ENCODE assay signal across 9 cellular contexts in the genomic region with DNA sequence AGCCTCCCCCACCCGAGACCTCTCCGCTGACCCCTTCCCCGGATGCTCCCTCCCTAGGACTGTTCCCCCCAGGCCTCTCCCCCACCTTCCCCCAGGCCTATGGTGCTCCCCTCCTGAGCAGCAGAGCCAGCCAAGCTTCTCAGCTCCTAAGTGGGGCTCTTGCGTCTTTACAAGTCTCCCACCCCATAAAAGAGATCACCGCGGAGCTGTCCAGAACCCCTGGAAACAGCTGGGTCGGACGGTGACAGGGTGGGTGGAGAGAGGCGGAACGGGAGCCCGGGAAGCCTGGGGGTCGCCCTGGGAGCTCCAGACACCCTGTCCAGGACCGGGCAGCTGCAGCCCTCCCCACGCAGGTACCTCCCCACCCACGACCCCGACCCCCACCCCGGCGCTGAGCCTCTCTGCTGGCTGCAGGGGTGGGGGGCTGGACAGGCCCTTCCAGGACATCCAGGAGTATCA.
A peak's percentile ranks its signal among the peaks of the same experiment; 100 is the strongest.
DNase-seq lines count a peak whose midpoint lies in the region; ATAC-seq and TF ChIP-seq lines count a peak whose summit lies in the region.
"Had no signal": no experiment of that assay in that cellular context is flagged by ENCODE, and none has a peak within 500 bp of the region (broad histone marks: within the 10 kb centered on the region; RNA-seq: fewer than 3 reads in every experiment).

No MANE protein-coding gene starts in this region.

- H3K4me3 ChIP-seq in esophagus (ENCODE audit: low read depth in 1 of 2, low read length in 2 of 2) = peak overlapping the region in 1 of 2 donors; percentile 32
- H3K4me3 ChIP-seq in uterus = peak overlapping the region; percentile 33 to 39

- no peaks in the 10 kb centered on the region for H3K9me3 Mint-ChIP-seq in activated naive CD8-positive, alpha-beta T cell treated with anti-CD3 and anti-CD28 coated beads, Interleukin-2, amount 10 ng/mL, durations not matched to agents 7 days and 5 days
- H3K9me3 Mint-ChIP-seq in activated naive CD8-positive, alpha-beta T cell treated with anti-CD3 and anti-CD28 coated beads for 36 hours = no peaks in the 10 kb centered on the region
- no peaks in the 10 kb centered on the region for H3K9me3 Mint-ChIP-seq in naive thymus-derived CD8-positive, alpha-beta T cell

- 21 to 24% methylated on average over 16 to 18 of the region's 18 CpGs for WGBS in esophagus, 2 donors

- H3K4me1 Mint-ChIP-seq in activated naive CD8-positive, alpha-beta T cell treated with anti-CD3 and anti-CD28 coated beads, Interleukin-2, amount 10 ng/mL, durations not matched to agents 7 days and 5 days = peaks cover 9% of the 10 kb centered on the region
- peaks cover 9% of the 10 kb centered on the region for H3K4me1 Mint-ChIP-seq in activated naive CD8-positive, alpha-beta T cell treated with anti-CD3 and anti-CD28 coated beads for 36 hours
- peaks cover 17 to 58% (median 39%) of the 10 kb centered on the region in 4 donors for H3K4me1 Mint-ChIP-seq in naive thymus-derived CD8-positive, alpha-beta T cell

- POLR2A ChIA-PET in activated naive CD8-positive, alpha-beta T cell treated with anti-CD3 and anti-CD28 coated beads, Interleukin-2, amount 10 ng/mL, durations not matched to agents 7 days and 5 days (lab: Charles Lee) = no interaction called here
- POLR2A ChIA-PET in naive thymus-derived CD8-positive, alpha-beta T cell (lab: Charles Lee) = interaction anchor here (0.7 to 4.5 kb wide), 6 partner anchors 16 to 124 kb away, joined by 3 to 23 read pairs (median 10); no protein-coding TSS in a partner anchor

- peak overlapping the region; percentile 71 to 84 for H3K27ac ChIP-seq in esophagus (ENCODE audit: low read depth in 2 of 2, low read length in 1 of 2)
- peak overlapping the region; percentile 86 to 93 for H3K27ac ChIP-seq in uterus

- H3K27me3 Mint-ChIP-seq in activated naive CD8-positive, alpha-beta T cell treated with anti-CD3 and anti-CD28 coated beads, Interleukin-2, amount 10 ng/mL, durations not matched to agents 7 days and 5 days = no peaks in the 10 kb centered on the region
- no peaks in the 10 kb centered on the region for H3K27me3 Mint-ChIP-seq in activated naive CD8-positive, alpha-beta T cell treated with anti-CD3 and anti-CD28 coated beads for 36 hours
- no peaks in the 10 kb centered on the region for H3K27me3 Mint-ChIP-seq in naive thymus-derived CD8-positive, alpha-beta T cell

- H3K36me3 ChIP-seq in esophagus (ENCODE audit: control insufficient read depth in 2 of 2, insufficient read depth in 2 of 2, low read length in 1 of 2) (no peaks in the 10 kb centered on the region), uterus (no peaks in the 10 kb centered on the region)

- TF ChIP-seq CTCF in uterus (IDR thresholded peaks at IDR 0.05) = no peak

- ATAC-seq in activated naive CD8-positive, alpha-beta T cell treated with anti-CD3 and anti-CD28 coated beads, Interleukin-2, amount 10 ng/mL, durations not matched to agents 7 days and 5 days (ENCODE audit: low read depth) = no peak
- ATAC-seq in naive thymus-derived CD8-positive, alpha-beta T cell = peak in 1 of 2 donors; percentile 8

- no peak overlapping the region for H3K27ac Mint-ChIP-seq in activated naive CD8-positive, alpha-beta T cell treated with anti-CD3 and anti-CD28 coated beads, Interleukin-2, amount 10 ng/mL, durations not matched to agents 7 days and 5 days
- no peak overlapping the region for H3K27ac Mint-ChIP-seq in activated naive CD8-positive, alpha-beta T cell treated with anti-CD3 and anti-CD28 coated beads for 36 hours
- H3K27ac Mint-ChIP-seq in naive thymus-derived CD8-positive, alpha-beta T cell = peak overlapping the region in 9 of 10 donors; percentile 79 to 93 (median 90)

- H3K9me3 ChIP-seq in esophagus (ENCODE audit: control insufficient read depth in 2 of 2, insufficient read depth in 1 of 2, low read depth in 1 of 2, low read length in 1 of 2) (no peaks in the 10 kb centered on the region), uterus (no peaks in the 10 kb centered on the region)

- no peaks in the 10 kb centered on the region for H3K36me3 Mint-ChIP-seq in activated naive CD8-positive, alpha-beta T cell treated with anti-CD3 and anti-CD28 coated beads, Interleukin-2, amount 10 ng/mL, durations not matched to agents 7 days and 5 days
- H3K36me3 Mint-ChIP-seq in activated naive CD8-positive, alpha-beta T cell treated with anti-CD3 and anti-CD28 coated beads for 36 hours = no peaks in the 10 kb centered on the region
- no peaks in the 10 kb centered on the region for H3K36me3 Mint-ChIP-seq in naive thymus-derived CD8-positive, alpha-beta T cell

- H3K4me1 ChIP-seq in esophagus (ENCODE audit: control insufficient read depth in 2 of 2, insufficient read depth in 2 of 2, low read length in 1 of 2) (peaks cover 11 to 23% of the 10 kb centered on the region in 2 donors), uterus (peaks cover 14 to 19% of the 10 kb centered on the region in 2 donors)

- intact Hi-C loops in uterus (cut with DNase I; ENCODE audit: low total_unique reads) = no loop called here

- peak; percentile 19 for DNase-seq in activated naive CD8-positive, alpha-beta T cell treated with anti-CD3 and anti-CD28 coated beads, Interleukin-2, amount 10 ng/mL, durations not matched to agents 7 days and 5 days
- no peak for DNase-seq in activated naive CD8-positive, alpha-beta T cell treated with anti-CD3 and anti-CD28 coated beads for 36 hours
- no peak for DNase-seq in naive thymus-derived CD8-positive, alpha-beta T cell
- peak in 1 of 2 donors; percentile 33 for DNase-seq in uterus
- DNase-seq in cortex of kidney (lab: John Stamatoyannopoulos, UW) = no peak
- no peak for DNase-seq in T-helper 9 cell
- no peak for DNase-seq in RKO (ENCODE audit: low spot score)
- DNase-seq: C1 segment of cervical spinal cord had no signal

- no peak for TF ChIP-seq POLR2A in uterus (IDR thresholded peaks at IDR 0.05)

- no peak overlapping the region for H3K4me3 Mint-ChIP-seq in activated naive CD8-positive, alpha-beta T cell treated with anti-CD3 and anti-CD28 coated beads, Interleukin-2, amount 10 ng/mL, durations not matched to agents 7 days and 5 days
- H3K4me3 Mint-ChIP-seq in activated naive CD8-positive, alpha-beta T cell treated with anti-CD3 and anti-CD28 coated beads for 36 hours = no peak overlapping the region
- H3K4me3 Mint-ChIP-seq in naive thymus-derived CD8-positive, alpha-beta T cell = peak overlapping the region; percentile 44 to 83 (median 66)

- H3K27me3 ChIP-seq in esophagus (ENCODE audit: control insufficient read depth in 1 of 2, insufficient read depth in 2 of 2, low read length in 2 of 2) (no peaks in the 10 kb centered on the region), uterus (no peaks in the 10 kb centered on the region)

Comparison
In these comparisons a context has a peak if more than half of its experiments do, and no peak if none do; other contexts are left out.
1. H3K27ac Mint-ChIP-seq: peak in naive thymus-derived CD8-positive, alpha-beta T cell (9 of 10); none in activated naive CD8-positive, alpha-beta T cell treated with anti-CD3 and anti-CD28 coated beads, Interleukin-2, amount 10 ng/mL, durations not matched to agents 7 days and 5 days (single experiment) and activated naive CD8-positive, alpha-beta T cell treated with anti-CD3 and anti-CD28 coated beads for 36 hours (single experiment).
2. H3K4me3 Mint-ChIP-seq: peak in naive thymus-derived CD8-positive, alpha-beta T cell (10 of 10); none in activated naive CD8-positive, alpha-beta T cell treated with anti-CD3 and anti-CD28 coated beads, Interleukin-2, amount 10 ng/mL, durations not matched to agents 7 days and 5 days (single experiment) and activated naive CD8-positive, alpha-beta T cell treated with anti-CD3 and anti-CD28 coated beads for 36 hours (single experiment).